ENCODE assay signal across 23 cellular contexts in genomic region chr13:89554801-89555200, GRCh38.
DNase-seq lines count a peak whose midpoint lies in the region; ATAC-seq and TF ChIP-seq lines count a peak whose summit lies in the region.
"Had no signal": no experiment of that assay in that cellular context is flagged by ENCODE, and none has a peak within 500 bp of the region (broad histone marks: within the 10 kb centered on the region; RNA-seq: fewer than 3 reads in every experiment).

No MANE protein-coding gene starts in this region.

- H4K20me1 ChIP-seq in hepatocyte (ENCODE audit: insufficient read depth, poor library complexity, severe bottlenecking) = no peaks in the 10 kb centered on the region

- no peak overlapping the region for H3K4me3 ChIP-seq in hepatocyte
- H3K4me3 ChIP-seq: heart right ventricle, K562, stomach had no signal

- no peaks in the 10 kb centered on the region for H3K27me3 ChIP-seq in hepatocyte
- H3K27me3 ChIP-seq: heart right ventricle, stomach had no signal

- H3K9me3 Mint-ChIP-seq in T-cell = peaks cover 3 to 23% (median 11%) of the 10 kb centered on the region in 3 donors
- H3K9me3 Mint-ChIP-seq: memory B cell had no signal

- no peak for TF ChIP-seq CTCF in hepatocyte (IDR thresholded peaks at IDR 0.05; ENCODE audit: poor library complexity)

- H2AFZ ChIP-seq in hepatocyte = no peak overlapping the region

- WGBS in hepatocyte (ENCODE audit: low lambda C conversion rate, missing lambda C conversion rate) = 21% methylated on average over 1 of the region's 1 CpG

- H3K27ac Mint-ChIP-seq in T-cell = no peak overlapping the region
- H3K27ac Mint-ChIP-seq: activated CD4-positive, alpha-beta T cell treated with anti-CD3 and anti-CD28 coated beads, Interleukin-2, amount 10 ng/mL, durations not matched to agents 7 days and 5 days; memory B cell; naive thymus-derived CD8-positive, alpha-beta T cell had no signal

- H3K27ac ChIP-seq in hepatocyte = no peak overlapping the region
- H3K27ac ChIP-seq: heart right ventricle, HL-60, stomach had no signal

- H3K36me3 ChIP-seq in hepatocyte (replicated peaks; ENCODE audit: insufficient read depth, low read depth) = no peaks in the 10 kb centered on the region
- H3K36me3 ChIP-seq: heart right ventricle, stomach had no signal

- H3K27me3 Mint-ChIP-seq in T-cell = no peaks in the 10 kb centered on the region
- H3K27me3 Mint-ChIP-seq: activated CD4-positive, alpha-beta T cell treated with anti-CD3 and anti-CD28 coated beads, Interleukin-2, amount 10 ng/mL, durations not matched to agents 7 days and 5 days; CD4-positive, CD25-positive, alpha-beta regulatory T cell; memory B cell; naive thymus-derived CD8-positive, alpha-beta T cell had no signal

- no peak overlapping the region for H3K4me2 ChIP-seq in hepatocyte

- no peak for ATAC-seq in T-cell (replicated peaks in 1 of 4)
- no peak for ATAC-seq in HG02642 (IDR thresholded peaks at IDR 0.05; ENCODE audit: poor library complexity, unreplicated experiment)
- ATAC-seq: heart right ventricle; K562; naive thymus-derived CD8-positive, alpha-beta T cell had no signal

- H3K4me3 Mint-ChIP-seq in T-cell = no peak overlapping the region
- H3K4me3 Mint-ChIP-seq: activated CD4-positive, alpha-beta T cell treated with anti-CD3 and anti-CD28 coated beads, Interleukin-2, amount 10 ng/mL, durations not matched to agents 7 days and 5 days; CD4-positive, CD25-positive, alpha-beta regulatory T cell; memory B cell; naive thymus-derived CD8-positive, alpha-beta T cell had no signal

- no peaks in the 10 kb centered on the region for H3K9me2 ChIP-seq in hepatocyte (replicated peaks; ENCODE audit: insufficient read depth)

- peak; percentile 8 for DNase-seq in DMS79 (lab: John Stamatoyannopoulos, UW)
- peak; percentile 57 for DNase-seq in NCI-H1105 treated with DMSO at 0.1 percent for 48 hours (lab: John Stamatoyannopoulos, UW)
- DNase-seq in NCI-H524 treated with DMSO at 0.1 percent for 48 hours (lab: John Stamatoyannopoulos, UW) = peak; percentile 17
- DNase-seq in hepatocyte (ENCODE audit: low spot score) = peak; percentile 14
- no peak for DNase-seq in T-cell
- no peak for DNase-seq in activated CD4-positive, alpha-beta T cell treated with anti-CD3 and anti-CD28 coated beads for 1 hour
- no peak for DNase-seq in mesenteric fat pad (ENCODE audit: low spot score)
- DNase-seq: activated CD4-positive, alpha-beta T cell treated with anti-CD3 and anti-CD28 coated beads, Interleukin-2, amount 10 ng/mL, durations not matched to agents 7 days and 5 days; activated CD8-positive, alpha-beta memory T cell treated with anti-CD3 and anti-CD28 coated beads, Interleukin-2, amount 50 U/mL, for 48 hours; activated gamma-delta T cell; amniotic stem cell; CD4-positive, CD25-positive, alpha-beta regulatory T cell; effector CD8-positive, alpha-beta T cell; heart right ventricle; kidney; MV-4-11; naive thymus-derived CD8-positive, alpha-beta T cell; OCI-M1; stomach had no signal

- no peaks in the 10 kb centered on the region for H3K9me3 ChIP-seq in hepatocyte (ENCODE audit: low read depth)
- H3K9me3 ChIP-seq: stomach had no signal

- POLR2A ChIA-PET in T-cell (lab: Charles Lee) = no interaction called here

- no peaks in the 10 kb centered on the region for H3K4me1 Mint-ChIP-seq in T-cell
- H3K4me1 Mint-ChIP-seq: activated CD4-positive, alpha-beta T cell treated with anti-CD3 and anti-CD28 coated beads, Interleukin-2, amount 10 ng/mL, durations not matched to agents 7 days and 5 days; CD4-positive, CD25-positive, alpha-beta regulatory T cell; memory B cell; naive thymus-derived CD8-positive, alpha-beta T cell had no signal

- H3K36me3 Mint-ChIP-seq in T-cell = no peaks in the 10 kb centered on the region
- H3K36me3 Mint-ChIP-seq: CD4-positive, CD25-positive, alpha-beta regulatory T cell; memory B cell; naive thymus-derived CD8-positive, alpha-beta T cell had no signal

- H3K79me2 ChIP-seq in hepatocyte = no peaks in the 10 kb centered on the region

- H3K4me1 ChIP-seq in hepatocyte (ENCODE audit: insufficient read depth) = no peaks in the 10 kb centered on the region
- H3K4me1 ChIP-seq: heart right ventricle, stomach had no signal

- CTCF ChIA-PET in T-cell (lab: Charles Lee) = no interaction called here

Comparison
In these comparisons a context has a peak if more than half of its experiments do, and no peak if none do; other contexts are left out.
1. DNase-seq: peak in DMS79 (single experiment), NCI-H1105 treated with DMSO at 0.1 percent for 48 hours (single experiment), NCI-H524 treated with DMSO at 0.1 percent for 48 hours (single experiment) and hepatocyte (single experiment); none in T-cell (0 of 34), activated CD4-positive, alpha-beta T cell treated with anti-CD3 and anti-CD28 coated beads for 1 hour (single experiment) and mesenteric fat pad (single experiment).